Comparison of ENCODE assay signal across 8 cellular contexts in the genomic region with DNA sequence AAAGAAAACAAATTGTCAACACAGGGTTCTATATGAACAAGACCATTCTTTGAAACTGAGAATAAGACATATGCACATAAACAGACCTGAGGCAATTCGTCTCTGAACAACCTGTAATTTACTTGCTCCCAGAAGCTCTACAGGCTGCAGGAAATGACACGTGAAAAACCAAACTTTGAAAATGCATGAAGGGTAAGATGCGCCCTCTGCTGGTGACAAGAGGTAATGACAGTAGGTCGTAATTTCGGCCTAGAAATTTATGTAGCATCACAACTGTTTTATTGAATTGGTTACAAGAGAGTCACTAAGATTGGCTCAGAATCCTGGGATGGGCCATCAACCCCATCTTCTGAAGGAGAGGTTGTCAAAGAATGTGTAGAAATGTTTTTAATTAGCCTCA.
DNase-seq lines count a peak whose midpoint lies in the region; ATAC-seq, FAIRE-seq and TF ChIP-seq lines count a peak whose summit lies in the region.

No MANE protein-coding gene starts in this region.

- ATAC-seq in GM18861 (IDR thresholded peaks at IDR 0.05; ENCODE audit: unreplicated experiment), result peak; percentile 63
- no peak for ATAC-seq in WTC11

- TF ChIP-seq CTCF in D721Med (IDR thresholded peaks at IDR 0.05; ENCODE audit: insufficient read depth, missing control alignments) (peak; percentile 56), WTC11 (IDR thresholded peaks at IDR 0.05) (peak; percentile 37; the same call in 1 of the 2 replicates), stomach (IDR thresholded peaks at IDR 0.05) (peak in 4 of 7 experiments; percentile 46 to 74 (median 54))

- no peak overlapping the region for H3K4me3 Mint-ChIP-seq in WTC11

- no peaks in the 10 kb centered on the region for H3K27me3 ChIP-seq in stomach

- peaks cover 5% of the 10 kb centered on the region for H3K4me1 Mint-ChIP-seq in WTC11

- H3K27ac Mint-ChIP-seq in WTC11, result no peak overlapping the region

- peaks cover 3% of the 10 kb centered on the region; the same call in 1 of the 2 replicates for H3K9me3 Mint-ChIP-seq in WTC11

- DNase-seq in D721Med (ENCODE audit: insufficient read length, low spot score), result no peak
- peak; percentile 2 for DNase-seq in NCI-H1092 (lab: John Stamatoyannopoulos, UW)
- DNase-seq in WTC11 (ENCODE audit: low spot score), result peak; percentile 8
- DNase-seq in glomerular endothelial cell (ENCODE audit: extremely low read depth, low read depth, low spot score), result peak; percentile 14
- no peak for DNase-seq in stomach
- no peak for DNase-seq in HuH-7.5 (ENCODE audit: low spot score)
- DNase-seq in NCI-H1436 treated with DMSO at 0.1 percent for 48 hours (lab: John Stamatoyannopoulos, UW), result no peak

- FAIRE-seq in D721Med (lab: Jason Lieb, UNC), result peak; percentile 92

- no peak for TF ChIP-seq EP300 in stomach (IDR thresholded peaks at IDR 0.05)

- H3K27ac ChIP-seq in stomach, result no peak overlapping the region

- WGBS in stomach, 5 donors, result 16 to 25% (median 21%) methylated on average over 5 of the region's 5 CpGs

- POLR2A ChIA-PET in WTC11 (lab: Charles Lee), result no interaction called here

- H3K4me1 ChIP-seq in stomach, result no peaks in the 10 kb centered on the region

- H3K27me3 Mint-ChIP-seq in WTC11 (ENCODE audit: low read depth), result no peaks in the 10 kb centered on the region

- no peaks in the 10 kb centered on the region for H3K9me3 ChIP-seq in stomach

- intact Hi-C loops in stomach (cut with DNase I; ENCODE audit: low total_unique reads), result no loop called here

- no peak for TF ChIP-seq POLR2A in stomach (IDR thresholded peaks at IDR 0.05)

- H3K36me3 Mint-ChIP-seq in WTC11, result no peaks in the 10 kb centered on the region

- no peak overlapping the region for H3K4me3 ChIP-seq in stomach

- H3K36me3 ChIP-seq in stomach, result no peaks in the 10 kb centered on the region

- CTCF ChIA-PET in WTC11 (lab: Charles Lee), result no interaction called here

TF ChIP-seq in WTC11, 78 proteins besides CTCF, POLR2A, EP300 and RAD21:
- TF ChIP-seq, protein P1, sequence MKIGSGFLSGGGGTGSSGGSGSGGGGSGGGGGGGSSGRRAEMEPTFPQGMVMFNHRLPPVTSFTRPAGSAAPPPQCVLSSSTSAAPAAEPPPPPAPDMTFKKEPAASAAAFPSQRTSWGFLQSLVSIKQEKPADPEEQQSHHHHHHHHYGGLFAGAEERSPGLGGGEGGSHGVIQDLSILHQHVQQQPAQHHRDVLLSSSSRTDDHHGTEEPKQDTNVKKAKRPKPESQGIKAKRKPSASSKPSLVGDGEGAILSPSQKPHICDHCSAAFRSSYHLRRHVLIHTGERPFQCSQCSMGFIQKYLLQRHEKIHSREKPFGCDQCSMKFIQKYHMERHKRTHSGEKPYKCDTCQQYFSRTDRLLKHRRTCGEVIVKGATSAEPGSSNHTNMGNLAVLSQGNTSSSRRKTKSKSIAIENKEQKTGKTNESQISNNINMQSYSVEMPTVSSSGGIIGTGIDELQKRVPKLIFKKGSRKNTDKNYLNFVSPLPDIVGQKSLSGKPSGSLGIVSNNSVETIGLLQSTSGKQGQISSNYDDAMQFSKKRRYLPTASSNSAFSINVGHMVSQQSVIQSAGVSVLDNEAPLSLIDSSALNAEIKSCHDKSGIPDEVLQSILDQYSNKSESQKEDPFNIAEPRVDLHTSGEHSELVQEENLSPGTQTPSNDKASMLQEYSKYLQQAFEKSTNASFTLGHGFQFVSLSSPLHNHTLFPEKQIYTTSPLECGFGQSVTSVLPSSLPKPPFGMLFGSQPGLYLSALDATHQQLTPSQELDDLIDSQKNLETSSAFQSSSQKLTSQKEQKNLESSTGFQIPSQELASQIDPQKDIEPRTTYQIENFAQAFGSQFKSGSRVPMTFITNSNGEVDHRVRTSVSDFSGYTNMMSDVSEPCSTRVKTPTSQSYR (CRISPR knock-in tag; IDR thresholded peaks at IDR 0.05), result no peak
- TF ChIP-seq, protein P2, sequence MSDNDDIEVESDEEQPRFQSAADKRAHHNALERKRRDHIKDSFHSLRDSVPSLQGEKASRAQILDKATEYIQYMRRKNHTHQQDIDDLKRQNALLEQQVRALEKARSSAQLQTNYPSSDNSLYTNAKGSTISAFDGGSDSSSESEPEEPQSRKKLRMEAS (CRISPR knock-in tag; IDR thresholded peaks at IDR 0.05), result no peak
- TF ChIP-seq NFATC4 (CRISPR knock-in tag; IDR thresholded peaks at IDR 0.05) (no peak), ZNF232 (CRISPR knock-in tag; IDR thresholded peaks at IDR 0.05) (no peak), ZBTB21 (CRISPR knock-in tag; IDR thresholded peaks at IDR 0.05; ENCODE audit: borderline replicate concordance) (no peak), NR2C2 (CRISPR knock-in tag; IDR thresholded peaks at IDR 0.05) (no peak), RELA (CRISPR knock-in tag; IDR thresholded peaks at IDR 0.05; ENCODE audit: borderline replicate concordance) (no peak), NFE2L1 (CRISPR knock-in tag; IDR thresholded peaks at IDR 0.05) (no peak), FOXJ3 (CRISPR knock-in tag; IDR thresholded peaks at IDR 0.05; ENCODE audit: borderline replicate concordance) (no peak), ZNF671 (CRISPR knock-in tag; IDR thresholded peaks at IDR 0.05) (no peak), FOXP1 (CRISPR knock-in tag; IDR thresholded peaks at IDR 0.05; ENCODE audit: borderline replicate concordance) (no peak), ESRRA (CRISPR knock-in tag; IDR thresholded peaks at IDR 0.05; ENCODE audit: borderline replicate concordance) (no peak), ZNF317 (CRISPR knock-in tag; IDR thresholded peaks at IDR 0.05; ENCODE audit: borderline replicate concordance, low read depth) (no peak), MXD4 (CRISPR knock-in tag; IDR thresholded peaks at IDR 0.05; ENCODE audit: borderline replicate concordance) (no peak)
- TF ChIP-seq, protein P3, sequence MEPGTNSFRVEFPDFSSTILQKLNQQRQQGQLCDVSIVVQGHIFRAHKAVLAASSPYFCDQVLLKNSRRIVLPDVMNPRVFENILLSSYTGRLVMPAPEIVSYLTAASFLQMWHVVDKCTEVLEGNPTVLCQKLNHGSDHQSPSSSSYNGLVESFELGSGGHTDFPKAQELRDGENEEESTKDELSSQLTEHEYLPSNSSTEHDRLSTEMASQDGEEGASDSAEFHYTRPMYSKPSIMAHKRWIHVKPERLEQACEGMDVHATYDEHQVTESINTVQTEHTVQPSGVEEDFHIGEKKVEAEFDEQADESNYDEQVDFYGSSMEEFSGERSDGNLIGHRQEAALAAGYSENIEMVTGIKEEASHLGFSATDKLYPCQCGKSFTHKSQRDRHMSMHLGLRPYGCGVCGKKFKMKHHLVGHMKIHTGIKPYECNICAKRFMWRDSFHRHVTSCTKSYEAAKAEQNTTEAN (CRISPR knock-in tag; IDR thresholded peaks at IDR 0.05), result no peak
- TF ChIP-seq, protein P4, sequence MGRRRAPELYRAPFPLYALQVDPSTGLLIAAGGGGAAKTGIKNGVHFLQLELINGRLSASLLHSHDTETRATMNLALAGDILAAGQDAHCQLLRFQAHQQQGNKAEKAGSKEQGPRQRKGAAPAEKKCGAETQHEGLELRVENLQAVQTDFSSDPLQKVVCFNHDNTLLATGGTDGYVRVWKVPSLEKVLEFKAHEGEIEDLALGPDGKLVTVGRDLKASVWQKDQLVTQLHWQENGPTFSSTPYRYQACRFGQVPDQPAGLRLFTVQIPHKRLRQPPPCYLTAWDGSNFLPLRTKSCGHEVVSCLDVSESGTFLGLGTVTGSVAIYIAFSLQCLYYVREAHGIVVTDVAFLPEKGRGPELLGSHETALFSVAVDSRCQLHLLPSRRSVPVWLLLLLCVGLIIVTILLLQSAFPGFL (CRISPR knock-in tag; IDR thresholded peaks at IDR 0.05; ENCODE audit: borderline replicate concordance), result no peak
- TF ChIP-seq, protein P5, sequence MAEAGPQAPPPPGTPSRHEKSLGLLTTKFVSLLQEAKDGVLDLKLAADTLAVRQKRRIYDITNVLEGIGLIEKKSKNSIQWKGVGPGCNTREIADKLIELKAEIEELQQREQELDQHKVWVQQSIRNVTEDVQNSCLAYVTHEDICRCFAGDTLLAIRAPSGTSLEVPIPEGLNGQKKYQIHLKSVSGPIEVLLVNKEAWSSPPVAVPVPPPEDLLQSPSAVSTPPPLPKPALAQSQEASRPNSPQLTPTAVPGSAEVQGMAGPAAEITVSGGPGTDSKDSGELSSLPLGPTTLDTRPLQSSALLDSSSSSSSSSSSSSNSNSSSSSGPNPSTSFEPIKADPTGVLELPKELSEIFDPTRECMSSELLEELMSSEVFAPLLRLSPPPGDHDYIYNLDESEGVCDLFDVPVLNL (CRISPR knock-in tag; IDR thresholded peaks at IDR 0.05; ENCODE audit: borderline replicate concordance, low read depth), result no peak
- TF ChIP-seq, protein P6, sequence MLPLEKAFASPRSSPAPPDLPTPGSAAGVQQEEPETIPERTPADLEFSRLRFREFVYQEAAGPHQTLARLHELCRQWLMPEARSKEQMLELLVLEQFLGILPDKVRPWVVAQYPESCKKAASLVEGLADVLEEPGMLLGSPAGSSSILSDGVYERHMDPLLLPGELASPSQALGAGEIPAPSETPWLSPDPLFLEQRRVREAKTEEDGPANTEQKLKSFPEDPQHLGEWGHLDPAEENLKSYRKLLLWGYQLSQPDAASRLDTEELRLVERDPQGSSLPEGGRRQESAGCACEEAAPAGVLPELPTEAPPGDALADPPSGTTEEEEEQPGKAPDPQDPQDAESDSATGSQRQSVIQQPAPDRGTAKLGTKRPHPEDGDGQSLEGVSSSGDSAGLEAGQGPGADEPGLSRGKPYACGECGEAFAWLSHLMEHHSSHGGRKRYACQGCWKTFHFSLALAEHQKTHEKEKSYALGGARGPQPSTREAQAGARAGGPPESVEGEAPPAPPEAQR (CRISPR knock-in tag; IDR thresholded peaks at IDR 0.05), result no peak

Comparison
In these comparisons a context has a peak if more than half of its experiments do, and no peak if none do; other contexts are left out.
1. DNase-seq: peak in NCI-H1092 (single experiment), WTC11 (single experiment) and glomerular endothelial cell (single experiment); none in D721Med (single experiment), stomach (single experiment), HuH-7.5 (single experiment) and NCI-H1436 treated with DMSO at 0.1 percent for 48 hours (single experiment).
2. Peak in every context shown above with its lines, with median percentiles within 50 percentile points of each other: CTCF ChIP-seq.